In the genomic region with DNA sequence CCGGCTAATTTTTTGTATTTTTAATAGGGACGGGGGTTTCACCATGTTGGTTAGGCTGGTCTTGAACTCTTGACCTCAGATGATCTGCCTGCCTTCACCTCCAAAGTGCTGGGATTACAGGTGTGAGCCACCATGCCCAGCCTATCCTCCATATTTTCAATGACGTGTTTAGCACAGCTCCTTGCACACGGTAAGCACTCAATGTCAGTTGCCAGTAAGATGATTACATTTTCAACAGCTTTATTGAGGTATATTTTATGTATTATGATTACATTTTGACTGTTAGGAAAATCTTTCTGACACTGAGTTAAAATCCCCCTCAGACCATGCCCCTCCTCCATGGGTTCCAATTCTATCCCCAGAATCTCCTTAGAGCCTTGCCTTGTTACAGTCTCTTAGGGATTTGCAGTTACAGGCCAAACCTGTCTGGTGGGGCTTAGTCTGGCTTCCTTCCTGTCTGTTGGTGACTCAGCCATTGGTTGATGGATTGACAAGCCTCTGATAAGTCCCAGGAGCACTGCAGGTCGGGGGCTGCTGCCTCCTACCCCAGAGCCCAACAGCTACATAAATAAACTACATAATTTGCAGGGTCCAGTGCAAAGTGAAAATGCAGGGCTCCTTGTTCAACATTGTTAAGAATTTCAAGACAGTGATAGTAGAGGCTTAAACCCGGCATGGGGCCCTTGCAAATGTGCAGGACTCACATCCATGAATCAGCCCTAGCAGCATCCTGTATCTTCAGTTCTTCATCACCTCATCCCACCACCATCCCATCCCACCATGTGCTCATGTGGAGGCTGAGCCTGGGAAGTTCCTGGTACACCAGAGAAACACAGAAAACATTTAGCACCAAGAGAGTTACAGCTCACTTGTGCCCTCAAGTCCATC, we compare ENCODE assay signal across 10 cellular contexts. TPM values are rescaled to one million over a fixed set of nuclear protein-coding genes. Genes with fewer than 3 reads are reported as not detected.
DNase-seq lines count a peak whose midpoint lies in the region; ATAC-seq and TF ChIP-seq lines count a peak whose summit lies in the region.
"Had no signal": no experiment of that assay in that cellular context is flagged by ENCODE, and none has a peak within 500 bp of the region (broad histone marks: within the 10 kb centered on the region; RNA-seq: fewer than 3 reads in every experiment).

No MANE protein-coding gene starts in this region.

- no peaks in the 10 kb centered on the region for H4K20me1 ChIP-seq in mammary epithelial cell (ENCODE audit: insufficient read depth, low read length)

- no peak overlapping the region for H2AFZ ChIP-seq in mammary epithelial cell (ENCODE audit: low read depth, low read length)

- intact Hi-C loops in mammary epithelial cell (cut with micrococcal nuclease), result no loop called here
- intact Hi-C loops in breast epithelium (cut with DNase I; ENCODE audit: low total_unique reads), result no loop called here
- intact Hi-C loops in sciatic nerve (cut with DNase I), result no loop called here

- WGBS in mammary epithelial cell (ENCODE audit: low coverage, missing lambda C conversion rate), result 98% methylated on average over 5 of the region's 6 CpGs

- no peak overlapping the region for H3K9ac ChIP-seq in mammary epithelial cell (ENCODE audit: insufficient read depth, low read length)

- ATAC-seq in SK-N-SH treated with all-trans-retinoic acid at 6 μM for 48 hours (peak; percentile 53), foreskin keratinocyte (peak; percentile 89), sciatic nerve (no peak)

- H3K4me3 ChIP-seq in mammary epithelial cell (replicated peaks in 1 of 3; ENCODE audit: insufficient read depth in 1 of 3, low read depth in 2 of 3, low read length in 3 of 3) (no peak overlapping the region), breast epithelium (no peak overlapping the region)

- BruUV-seq in mammary epithelial cell (replicated peaks; lab: Mats Ljungman, UMichigan), result no TSS peak

- DNase-seq in mammary epithelial cell (peak; percentile 60), breast epithelium (ENCODE audit: low spot score in 2 of 2) (no peak), foreskin keratinocyte (peak; percentile 67 to 75), ureter (ENCODE audit: low spot score) (peak; percentile 66), KG1 (lab: John Stamatoyannopoulos, UW) (no peak), sciatic nerve (ENCODE audit: low spot score) (no peak), NCI-H510A treated with DMSO at 0.1 percent for 48 hours (lab: John Stamatoyannopoulos, UW) (no peak)
- DNase-seq: cortex of kidney had no signal

- H3K9me3 ChIP-seq in mammary epithelial cell (replicated peaks; ENCODE audit: insufficient read depth, low read length) (no peaks in the 10 kb centered on the region), breast epithelium (no peaks in the 10 kb centered on the region)

- H3K27ac ChIP-seq in mammary epithelial cell (ENCODE audit: insufficient read depth, low read depth, low read length) (no peak overlapping the region), breast epithelium (no peak overlapping the region), foreskin keratinocyte (no peak overlapping the region)

- H3K4me2 ChIP-seq in mammary epithelial cell (ENCODE audit: insufficient read depth, low read depth, low read length), result peak overlapping the region; percentile 55

- H3K27me3 ChIP-seq in mammary epithelial cell (ENCODE audit: insufficient read depth, low read length) (no peaks in the 10 kb centered on the region), breast epithelium (no peaks in the 10 kb centered on the region), foreskin keratinocyte (no peaks in the 10 kb centered on the region)

- TF ChIP-seq POLR2A in breast epithelium (IDR thresholded peaks at IDR 0.05), result no peak

- TF ChIP-seq CTCF in mammary epithelial cell (conservative IDR thresholded peaks at IDR 0.05 in 1 of 2, IDR thresholded peaks at IDR 0.05 in 1 of 2; ENCODE audit: extremely low read depth in 1 of 2, insufficient read depth in 1 of 2, low read depth in 1 of 2, low read length in 2 of 2) (no peak), breast epithelium (IDR thresholded peaks at IDR 0.05) (no peak), foreskin keratinocyte (conservative IDR thresholded peaks at IDR 0.05) (no peak)

- in situ Hi-C loops in mammary epithelial cell (cut with MboI; ENCODE audit: low sequenced_read_pairs in 2 of 2), result loop anchor here in 1 of 2 donors (25.0 kb wide), 1 partner anchor 262 kb away; the partner anchor contains the start of genes ORC1 and PRPF38A

- CTCF ChIA-PET in mammary epithelial cell (lab: Charles Lee; ENCODE audit: low non-redundant PET), result no interaction called here

- H3K36me3 ChIP-seq in mammary epithelial cell (ENCODE audit: insufficient read depth, low read length) (no peaks in the 10 kb centered on the region), breast epithelium (no peaks in the 10 kb centered on the region)

- dilution Hi-C loops in mammary epithelial cell (cut with HindIII; ENCODE audit: low sequenced_read_pairs), result loop anchor here (5.0 to 25.0 kb wide), 2 partner anchors 87 to 262 kb away; partner anchors contain the start of genes ORC1 and PRPF38A

- H3K4me1 ChIP-seq in mammary epithelial cell (ENCODE audit: insufficient read depth, low read length), result peaks cover 22% of the 10 kb centered on the region
- H3K4me1 ChIP-seq in breast epithelium, result no peaks in the 10 kb centered on the region
- peaks cover 19% of the 10 kb centered on the region for H3K4me1 ChIP-seq in foreskin keratinocyte

- H3K79me2 ChIP-seq in mammary epithelial cell (ENCODE audit: insufficient read depth, low read length), result no peaks in the 10 kb centered on the region

TF ChIP-seq in SK-N-SH treated with all-trans-retinoic acid at 6 μM for 48 hours, 23 proteins besides CTCF, POLR2A, EP300 and RAD21:
- TF ChIP-seq ZNF565 (CRISPR knock-in tag; conservative IDR thresholded peaks at IDR 0.05; ENCODE audit: low read depth), result no peak
- TF ChIP-seq PATZ1 (CRISPR knock-in tag; IDR thresholded peaks at IDR 0.05; ENCODE audit: borderline replicate concordance), result no peak
- no peak for TF ChIP-seq CSRNP3 (CRISPR knock-in tag; IDR thresholded peaks at IDR 0.05)

RNA-seq across cellular contexts. Expression of gene COA7, which starts 23.4 kb away (rescaled TPM):
- 10 to 100 TPM; 13.8 to 33.0 TPM for total RNA-seq in mammary epithelial cell
- polyA plus RNA-seq in mammary epithelial cell, result 21.6 TPM
- 32.1 TPM for polyA minus RNA-seq in mammary epithelial cell
- total RNA-seq in breast epithelium, result 10 to 100 TPM in 1 of 3 donors, 1 to 10 TPM in 2; 7.4 to 12.8 (median 9.8) TPM
- 25.5 and 27.6 TPM in 2 replicates for total RNA-seq in foreskin keratinocyte
- 17.1 and 21.8 TPM in 2 replicates for polyA plus RNA-seq in foreskin keratinocyte
- 25.4 TPM for total RNA-seq in ureter
- total RNA-seq in sciatic nerve, result 11.3 TPM

RNA-seq across cellular contexts. Expression of gene SHISAL2A, which starts 41.8 kb away (rescaled TPM):
- total RNA-seq in mammary epithelial cell, result under 1 TPM; under 0.01 to 0.31 TPM
- polyA plus RNA-seq in mammary epithelial cell, result not detected
- not detected for polyA minus RNA-seq in mammary epithelial cell
- total RNA-seq in breast epithelium, result under 1 TPM in 1 of 3 donors, not detected in 2; 0.15 TPM
- not detected in 2 replicates for total RNA-seq in foreskin keratinocyte
- polyA plus RNA-seq in foreskin keratinocyte, result 0.10 TPM in 1 of 2 replicates, not detected in the other
- total RNA-seq in ureter, result 1.1 TPM
- 1.3 TPM for total RNA-seq in sciatic nerve
- polyA plus RNA-seq: BJ had no signal

RNA-seq across cellular contexts. Expression of gene ZYG11B, which starts 51.5 kb away (rescaled TPM):
- 10 to 100 TPM; 18.8 to 42.0 TPM for total RNA-seq in mammary epithelial cell
- 8.9 TPM for polyA plus RNA-seq in mammary epithelial cell
- polyA minus RNA-seq in mammary epithelial cell, result 22.4 TPM
- 10 to 100 TPM; 38.7 to 47.6 (median 47.4) TPM for total RNA-seq in breast epithelium
- total RNA-seq in foreskin keratinocyte, result 15.7 and 17.4 TPM in 2 replicates
- polyA plus RNA-seq in foreskin keratinocyte, result 2.5 and 2.9 TPM in 2 replicates
- total RNA-seq in ureter, result 33.3 TPM
- 36.4 TPM for total RNA-seq in sciatic nerve

Comparison
In these comparisons a context has a peak if more than half of its experiments do, and no peak if none do; other contexts are left out.
1. DNase-seq: peak in mammary epithelial cell (single experiment), foreskin keratinocyte (2 of 2) and ureter (single experiment); none in breast epithelium (0 of 2), KG1 (single experiment), sciatic nerve (single experiment) and NCI-H510A treated with DMSO at 0.1 percent for 48 hours (single experiment).